In genomic region chr17:50822550-50822949, GRCh38 we compare ENCODE assay signal across 9 cellular contexts. TPM values are rescaled to one million over a fixed set of nuclear protein-coding genes. Genes with fewer than 3 reads are reported as not detected.
"Had no signal": no experiment of that assay in that cellular context is flagged by ENCODE, and none has a peak within 500 bp of the region (broad histone marks: within the 10 kb centered on the region; RNA-seq: fewer than 3 reads in every experiment).

No MANE protein-coding gene starts in this region.

- DNase-seq: GDM1, GF-D8 had no signal

- ATAC-seq: GM12878 had no signal

- FAIRE-seq: G401.6, GM12878, GM12891, GM12892, GM18507, GM19239 had no signal

- H3K4me3 ChIP-seq: GM12878 had no signal

RNA-seq across cellular contexts. Expression of gene WFIKKN2, which starts 12.8 kb away (rescaled TPM):
- total RNA-seq: G401 had no signal
- polyA plus RNA-seq: GM12878 had no signal

RNA-seq across cellular contexts. Expression of gene ANKRD40CL, which starts 55.2 kb away (rescaled TPM):
- total RNA-seq: G401, GM12878 had no signal
- polyA plus RNA-seq: GM12878 had no signal
